In genomic region chr6:21757392-21757791, GRCh38 we compare ENCODE assay signal across 6 cellular contexts.
DNase-seq lines count a peak whose midpoint lies in the region; ATAC-seq, FAIRE-seq and TF ChIP-seq lines count a peak whose summit lies in the region.
"Not testable (repeated sequence)": the region's sequence is repeated elsewhere in the genome, so short reads cannot be mapped to it uniquely, and the experiment has no call there.

No MANE protein-coding gene starts in this region.

- TF ChIP-seq POLR2A in HepG2 (IDR thresholded peaks at IDR 0.05; ENCODE audit: insufficient read depth in 1 of 2, low read depth in 2 of 2, low read length in 2 of 2): not testable (repeated sequence)

- H2AK5ac ChIP-seq in H9 (ENCODE audit: insufficient read length, low read length): not testable (repeated sequence)

- H3K27ac ChIP-seq in H9 (ENCODE audit: insufficient read length, low read depth, low read length); HepG2 (ENCODE audit: extremely low read length, insufficient read depth, low read length): not testable (repeated sequence)

- WGBS in H9 (ENCODE audit: extremely low coverage, insufficient read length, low lambda C conversion rate): no CpG with 5 or more reads among the region's 10 CpGs
- 57% methylated on average over 10 of the region's 10 CpGs for WGBS in HepG2 (ENCODE audit: low lambda C conversion rate)

- TF ChIP-seq RAD21 in HepG2 (CRISPR knock-in tag; IDR thresholded peaks at IDR 0.05): not testable (repeated sequence)

- H4K5ac ChIP-seq in H9 (ENCODE audit: insufficient read length, low read depth, low read length): not testable (repeated sequence)

- H3T11ph ChIP-seq in H9 (ENCODE audit: low read length): not testable (repeated sequence)

- not testable (repeated sequence) for H2BK15ac ChIP-seq in H9 (ENCODE audit: low read depth, low read length)

- H3K9me3 ChIP-seq in H9 (ENCODE audit: control insufficient read depth, low read depth, low read length); HepG2 (ENCODE audit: low read length): not testable (repeated sequence)

- not testable (repeated sequence) for DNase-seq in H9; WTC11 (ENCODE audit: low spot score); endothelial cell (ENCODE audit: low spot score); HepG2 (ENCODE audit: low spot score); progenitor cell of endocrine pancreas (ENCODE audit: low spot score, unreplicated experiment)

- H2BK20ac ChIP-seq in H9 (ENCODE audit: low read depth, low read length, poor library complexity, severe bottlenecking): not testable (repeated sequence)

- H3K18ac ChIP-seq in H9 (ENCODE audit: insufficient read length, low read depth, low read length): not testable (repeated sequence)

- H3K36me3 Mint-ChIP-seq in H9 (ENCODE audit: insufficient read depth in 1 of 3, low read depth in 3 of 3) (peaks cover 36 to 44% (median 41%) of the 10 kb centered on the region in 3 experiments), WTC11 (peaks cover 40% of the 10 kb centered on the region), endothelial cell (ENCODE audit: low read depth, unreplicated experiment) (peaks cover 29% of the 10 kb centered on the region), nephron (ENCODE audit: low read depth) (peaks cover 51% of the 10 kb centered on the region), progenitor cell of endocrine pancreas (ENCODE audit: insufficient read depth) (peaks cover 37% of the 10 kb centered on the region)

- H4K8ac ChIP-seq in H9 (replicated peaks; ENCODE audit: insufficient read length, low read depth, low read length): not testable (repeated sequence)

- H3K27me3 Mint-ChIP-seq in H9 (ENCODE audit: low read depth); WTC11 (ENCODE audit: low read depth); endothelial cell (ENCODE audit: unreplicated experiment); nephron (ENCODE audit: low read depth); progenitor cell of endocrine pancreas: not testable (repeated sequence)

- H2AFZ ChIP-seq in H9 (ENCODE audit: low read length); HepG2 (ENCODE audit: low read length): not testable (repeated sequence)

- H3K79me1 ChIP-seq in H9 (ENCODE audit: insufficient read depth, low read depth, low read length, poor library complexity, severe bottlenecking): not testable (repeated sequence)

- H2BK120ac ChIP-seq in H9 (ENCODE audit: low read depth, low read length, poor library complexity, severe bottlenecking): not testable (repeated sequence)

- BruUV-seq in HepG2 (replicated peaks; lab: Mats Ljungman, UMichigan): not testable (repeated sequence)

- H3K27ac Mint-ChIP-seq in H9 (peak overlapping the region; percentile 0 to 8 (median 7); a peak in 5 of 7 replicates), WTC11 (peak overlapping the region; percentile 50), endothelial cell (ENCODE audit: unreplicated experiment) (peak overlapping the region; percentile 55), nephron (peak overlapping the region; percentile 3 to 62 (median 31)), progenitor cell of endocrine pancreas (peak overlapping the region; percentile 28)

- not testable (repeated sequence) for H3K4ac ChIP-seq in H9 (ENCODE audit: low read depth, low read length)

- POLR2A ChIA-PET in WTC11 (lab: Charles Lee); HepG2 (lab: Yijun Ruan, JAX): not testable (repeated sequence)

- not testable (repeated sequence) for H3K23me2 ChIP-seq in H9 (ENCODE audit: insufficient read length, low read depth, low read length, poor library complexity, severe bottlenecking)

- peaks cover 36% of the 10 kb centered on the region; the same call in 1 of the 2 replicates for H3K79me2 ChIP-seq in H9 (ENCODE audit: insufficient read depth, low read length)
- H3K79me2 ChIP-seq in HepG2 (ENCODE audit: insufficient read depth, low read length): not testable (repeated sequence)

- not testable (repeated sequence) for H4K20me1 ChIP-seq in H9 (ENCODE audit: control insufficient read depth, insufficient read depth, insufficient read length); HepG2 (ENCODE audit: insufficient read depth, low read length)

- not testable (repeated sequence) for H3K9me3 Mint-ChIP-seq in H9; WTC11; endothelial cell (ENCODE audit: unreplicated experiment); nephron; progenitor cell of endocrine pancreas (ENCODE audit: low read depth)

- not testable (repeated sequence) for ATAC-seq in WTC11
- peak; percentile 31; the same call in 2 of the 3 replicates for ATAC-seq in HepG2

- CTCF ChIA-PET in WTC11 (lab: Charles Lee); HepG2 (lab: Yijun Ruan, JAX; ENCODE audit: low intra/inter-chr PET ratio, low total read pairs): not testable (repeated sequence)

- not testable (repeated sequence) for H3K9ac ChIP-seq in H9 (ENCODE audit: extremely low read depth, insufficient read length, low read length); HepG2 (ENCODE audit: insufficient read depth, low read depth, low read length)

- H3K4me1 Mint-ChIP-seq in H9 (peaks cover 18% of the 10 kb centered on the region in 2 experiments), WTC11 (peaks cover 49% of the 10 kb centered on the region), endothelial cell (ENCODE audit: unreplicated experiment) (peaks cover 22% of the 10 kb centered on the region), nephron (peaks cover 14% of the 10 kb centered on the region), progenitor cell of endocrine pancreas (ENCODE audit: low read depth) (peaks cover 26% of the 10 kb centered on the region)

- not testable (repeated sequence) for H3K23ac ChIP-seq in H9 (ENCODE audit: insufficient read length, low read depth, low read length)

- FAIRE-seq in HepG2 (lab: Jason Lieb, UNC): not testable (repeated sequence)

- H4K91ac ChIP-seq in H9 (ENCODE audit: insufficient read length, low read depth, low read length): not testable (repeated sequence)

- in situ Hi-C loops in HepG2 (cut with HindIII; ENCODE audit: extremely low pct_ligation_motif_present, low pct_unique_long_range_greater_than_20kb): not testable (repeated sequence)

- TF ChIP-seq CTCF in H9 (conservative IDR thresholded peaks at IDR 0.05); WTC11 (IDR thresholded peaks at IDR 0.05); endothelial cell (IDR thresholded peaks at IDR 0.05; ENCODE audit: unreplicated experiment); HepG2 (CRISPR knock-in tag; IDR thresholded peaks at IDR 0.05); nephron (IDR thresholded peaks at IDR 0.05; ENCODE audit: unreplicated experiment in 3 of 3); progenitor cell of endocrine pancreas (IDR thresholded peaks at IDR 0.05; ENCODE audit: unreplicated experiment): not testable (repeated sequence)

- H3K14ac ChIP-seq in H9 (ENCODE audit: insufficient read depth, low read length): not testable (repeated sequence)

- not testable (repeated sequence) for H2BK5ac ChIP-seq in H9 (ENCODE audit: insufficient read length, low read length)

- H3K56ac ChIP-seq in H9 (ENCODE audit: insufficient read length, low read depth, low read length): not testable (repeated sequence)

- intact Hi-C loops in HepG2 (cut with micrococcal nuclease; ENCODE audit: unreplicated experiment): not testable (repeated sequence)

- H3K4me2 ChIP-seq in H9 (ENCODE audit: insufficient read depth, insufficient read length, low read length); HepG2 (ENCODE audit: low read depth, low read length): not testable (repeated sequence)

- not testable (repeated sequence) for H2BK12ac ChIP-seq in H9 (ENCODE audit: insufficient read length, low read depth, low read length)

- H3K4me1 ChIP-seq in H9 (ENCODE audit: insufficient read depth, low read length); HepG2 (ENCODE audit: insufficient read depth, low read length): not testable (repeated sequence)

- H3K36me3 ChIP-seq in HepG2 (replicated peaks in 1 of 2; ENCODE audit: control insufficient read depth in 1 of 2, insufficient read depth in 2 of 2, low read length in 2 of 2): not testable (repeated sequence)

- not testable (repeated sequence) for H3K4me3 Mint-ChIP-seq in H9; WTC11; nephron; progenitor cell of endocrine pancreas (ENCODE audit: low read depth)
- H3K4me3 Mint-ChIP-seq in endothelial cell (ENCODE audit: unreplicated experiment): peak overlapping the region; percentile 1

- not testable (repeated sequence) for TF ChIP-seq EP300 in HepG2 (IDR thresholded peaks at IDR 0.05; ENCODE audit: low read depth in 2 of 2, low read length in 2 of 2); HepG2 (CRISPR knock-in tag; IDR thresholded peaks at IDR 0.05; ENCODE audit: borderline replicate concordance)

- not testable (repeated sequence) for H3K4me3 ChIP-seq in HepG2 (replicated peaks in 1 of 3; ENCODE audit: insufficient read depth in 1 of 3, low read depth in 2 of 3, low read length in 3 of 3)

- not testable (repeated sequence) for H3K27me3 ChIP-seq in H9 (ENCODE audit: insufficient read depth, low read length); HepG2 (ENCODE audit: control insufficient read depth in 1 of 2, insufficient read depth in 2 of 2, low read length in 2 of 2)

TF ChIP-seq in HepG2, 621 proteins besides CTCF, POLR2A, EP300 and RAD21:
- peak; percentile 30; the same call in 1 of the 2 replicates for TF ChIP-seq CEBPG (CRISPR knock-in tag; IDR thresholded peaks at IDR 0.05)
- TF ChIP-seq CEBPB (IDR thresholded peaks at IDR 0.05; ENCODE audit: borderline replicate concordance, low read depth, low read length): peak; percentile 39; the same call in 1 of the 2 replicates
- TF ChIP-seq ZNF460 (CRISPR knock-in tag; IDR thresholded peaks at IDR 0.05; ENCODE audit: borderline replicate concordance): peak; percentile 21; the same call in 1 of the 2 replicates
